In genomic region chr2:38731684-38732221, GRCh38 we compare ENCODE assay signal across 1 cellular context.
TF ChIP-seq lines count a peak whose summit lies in the region.

No MANE protein-coding gene starts in this region.

TF ChIP-seq in liver, 16 proteins besides CTCF, POLR2A, EP300 and RAD21:
- TF ChIP-seq MAX (IDR thresholded peaks at IDR 0.05) (peak; percentile 76), REST (IDR thresholded peaks at IDR 0.05) (peak; percentile 53), YY1 (IDR thresholded peaks at IDR 0.05) (peak; percentile 82), HNF4G (IDR thresholded peaks at IDR 0.05) (peak; percentile 44), HNF4A (conservative IDR thresholded peaks at IDR 0.05) (peak; percentile 80 to 89), FOXA2 (IDR thresholded peaks at IDR 0.05) (peak; percentile 78), JUND (IDR thresholded peaks at IDR 0.05) (peak; percentile 37 to 93), EGR1 (IDR thresholded peaks at IDR 0.05; ENCODE audit: low read depth in 2 of 2) (peak in 1 of 2 donors; percentile 59), GABPA (IDR thresholded peaks at IDR 0.05 in 1 of 2, conservative IDR thresholded peaks at IDR 0.05 in 1 of 2) (peak in 1 of 2 donors; percentile 32), ZBTB33 (IDR thresholded peaks at IDR 0.05) (peak; percentile 86), TAF1 (conservative IDR thresholded peaks at IDR 0.05) (no peak), NR2F2 (IDR thresholded peaks at IDR 0.05) (no peak), SP1 (IDR thresholded peaks at IDR 0.05) (peak; percentile 90), FOXA1 (IDR thresholded peaks at IDR 0.05) (peak; percentile 67), RXRA (IDR thresholded peaks at IDR 0.05) (peak; percentile 93 to 98), ATF3 (IDR thresholded peaks at IDR 0.05) (peak; percentile 50)
